Comparison of ENCODE assay signal across 17 cellular contexts in the genomic region with DNA sequence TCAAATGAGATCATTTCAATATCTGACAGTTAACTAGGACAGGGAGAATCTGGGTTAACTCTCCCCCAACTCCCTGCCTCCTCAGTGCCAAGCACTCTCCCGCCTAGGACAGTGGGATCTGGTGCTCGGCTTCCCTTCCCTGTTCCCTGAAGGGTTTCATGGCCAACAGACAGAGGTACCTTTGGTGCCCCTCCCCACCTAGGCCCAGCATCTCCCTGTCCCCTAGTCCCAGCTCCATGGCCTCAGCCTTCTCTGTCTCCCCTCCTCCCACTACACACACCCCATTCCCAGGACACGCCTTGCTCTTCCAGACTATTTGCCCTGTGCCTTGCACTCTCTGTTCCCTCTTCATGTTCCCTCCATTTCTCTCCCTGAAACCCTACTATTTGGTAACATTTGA.
DNase-seq lines count a peak whose midpoint lies in the region; ATAC-seq, FAIRE-seq and TF ChIP-seq lines count a peak whose summit lies in the region.
"Had no signal": no experiment of that assay in that cellular context is flagged by ENCODE, and none has a peak within 500 bp of the region (broad histone marks: within the 10 kb centered on the region; RNA-seq: fewer than 3 reads in every experiment).

No MANE protein-coding gene starts in this region.

- TF ChIP-seq CTCF in PC-3 (conservative IDR thresholded peaks at IDR 0.05; ENCODE audit: low read depth, low read length) (no peak), astrocyte (IDR thresholded peaks at IDR 0.05; ENCODE audit: insufficient read depth, low read depth, low read length) (no peak), neural progenitor cell (IDR thresholded peaks at IDR 0.05) (no peak), tibial artery (IDR thresholded peaks at IDR 0.05) (no peak), ovary (IDR thresholded peaks at IDR 0.05) (no peak), dorsolateral prefrontal cortex (IDR thresholded peaks at IDR 0.05 in 54 of 56, conservative IDR thresholded peaks at IDR 0.05 in 2 of 56; ENCODE audit: low read depth in 1 of 56, partially characterized antibody in 56 of 56) (no peak)

- H3K4me1 ChIP-seq in PC-3 (ENCODE audit: insufficient read depth, low read length): peaks cover 26% of the 10 kb centered on the region
- peaks cover 5% of the 10 kb centered on the region for H3K4me1 ChIP-seq in astrocyte (ENCODE audit: insufficient read depth, low read length)
- no peaks in the 10 kb centered on the region for H3K4me1 ChIP-seq in neural progenitor cell
- H3K4me1 ChIP-seq in tibial artery: peaks cover 0 to 11% (median 9%) of the 10 kb centered on the region in 4 donors
- H3K4me1 ChIP-seq in ovary (ENCODE audit: insufficient read depth): no peaks in the 10 kb centered on the region
- H3K4me1 ChIP-seq: breast epithelium had no signal

- H3K27ac Mint-ChIP-seq in activated T-cell treated with anti-CD3 and anti-CD28 coated beads, Interleukin-2, amount 50 U/mL, for 24 hours: peak overlapping the region; percentile 81
- H3K27ac Mint-ChIP-seq in astrocyte (ENCODE audit: unreplicated experiment): peak overlapping the region; percentile 53
- peak overlapping the region; percentile 9 for H3K27ac Mint-ChIP-seq in neural progenitor cell

- H4K20me1 ChIP-seq in PC-3 (ENCODE audit: low read length) (no peaks in the 10 kb centered on the region), astrocyte (ENCODE audit: insufficient read depth, low read length) (no peaks in the 10 kb centered on the region), neural progenitor cell (ENCODE audit: low read depth) (no peaks in the 10 kb centered on the region)

- no peaks in the 10 kb centered on the region for H3K27me3 Mint-ChIP-seq in activated T-cell treated with anti-CD3 and anti-CD28 coated beads, Interleukin-2, amount 50 U/mL, for 24 hours
- peaks cover 68% of the 10 kb centered on the region for H3K27me3 Mint-ChIP-seq in astrocyte (ENCODE audit: low read depth, unreplicated experiment)
- peaks cover 21% of the 10 kb centered on the region for H3K27me3 Mint-ChIP-seq in neural progenitor cell (ENCODE audit: insufficient read depth, low read depth)

- H3F3A ChIP-seq in PC-3 (ENCODE audit: low read length, unreplicated experiment) (no peaks in the 10 kb centered on the region), neural progenitor cell (ENCODE audit: low read depth) (no peaks in the 10 kb centered on the region)

- no peak for TF ChIP-seq POLR2A in ovary (IDR thresholded peaks at IDR 0.05)

- no peaks in the 10 kb centered on the region for H3K9me2 ChIP-seq in PC-3 (replicated peaks; ENCODE audit: low read length)

- WGBS in ovary, 3 donors: 93 to 97% (median 97%) methylated on average over 3 of the region's 3 CpGs

- H3K79me2 ChIP-seq in PC-3 (ENCODE audit: low read length) (no peaks in the 10 kb centered on the region), astrocyte (ENCODE audit: insufficient read depth, low read length) (no peaks in the 10 kb centered on the region), neural progenitor cell (ENCODE audit: low read depth) (no peaks in the 10 kb centered on the region)

- H3K9ac ChIP-seq in PC-3 (ENCODE audit: low read length) (peak overlapping the region; percentile 61), astrocyte (ENCODE audit: low read length) (no peak overlapping the region), neural progenitor cell (no peak overlapping the region)

- no peaks in the 10 kb centered on the region for H3K9me3 ChIP-seq in PC-3 (ENCODE audit: low read length)
- H3K9me3 ChIP-seq in astrocyte (ENCODE audit: insufficient read depth, low read depth, low read length): no peaks in the 10 kb centered on the region
- H3K9me3 ChIP-seq in neural progenitor cell (ENCODE audit: low read depth): no peaks in the 10 kb centered on the region
- no peaks in the 10 kb centered on the region for H3K9me3 ChIP-seq in tibial artery
- H3K9me3 ChIP-seq in ovary: no peaks in the 10 kb centered on the region
- H3K9me3 ChIP-seq: adrenal gland, breast epithelium had no signal

- no peaks in the 10 kb centered on the region for H3K9me3 Mint-ChIP-seq in activated T-cell treated with anti-CD3 and anti-CD28 coated beads, Interleukin-2, amount 50 U/mL, for 24 hours
- H3K9me3 Mint-ChIP-seq in astrocyte (ENCODE audit: unreplicated experiment) (peaks cover 5% of the 10 kb centered on the region), neural progenitor cell (peaks cover 9% of the 10 kb centered on the region)

- H3K4me2 ChIP-seq in PC-3 (ENCODE audit: low read length): peak overlapping the region; percentile 71
- no peak overlapping the region for H3K4me2 ChIP-seq in astrocyte (ENCODE audit: low read length)
- H3K4me2 ChIP-seq in neural progenitor cell: no peak overlapping the region

- no peak for FAIRE-seq in astrocyte (lab: Jason Lieb, UNC)

- intact Hi-C loops in PC-3 (cut with micrococcal nuclease) (loop anchor here (5.0 kb wide), 1 partner anchor 219 kb away; the partner anchor contains the start of gene POU2F1), tibial artery (cut with DNase I; ENCODE audit: low total_unique reads) (loop anchor here (5.0 to 10.0 kb wide), 2 partner anchors 94 to 174 kb away; no protein-coding TSS in a partner anchor), ovary (cut with DNase I) (loop anchor here (5.0 to 10.0 kb wide), 3 partner anchors 166 to 374 kb away; no protein-coding TSS in a partner anchor), dorsolateral prefrontal cortex (cut with DNase I) (loop anchor here (2.0 to 10.0 kb wide), 5 partner anchors 94 to 536 kb away; partner anchors contain the start of gene POU2F1 (in 1 of the 2))

- no peak overlapping the region for H3K4me3 Mint-ChIP-seq in activated T-cell treated with anti-CD3 and anti-CD28 coated beads, Interleukin-2, amount 50 U/mL, for 24 hours
- no peak overlapping the region for H3K4me3 Mint-ChIP-seq in astrocyte (ENCODE audit: unreplicated experiment)
- no peak overlapping the region for H3K4me3 Mint-ChIP-seq in neural progenitor cell

- H3K27me3 ChIP-seq in PC-3 (ENCODE audit: low read length) (no peaks in the 10 kb centered on the region), astrocyte (ENCODE audit: insufficient read depth, low read length) (peaks cover 8% of the 10 kb centered on the region), neural progenitor cell (peaks cover 32% of the 10 kb centered on the region), tibial artery (peaks cover 0 to 15% of the 10 kb centered on the region in 2 donors), ovary (no peaks in the 10 kb centered on the region), dorsolateral prefrontal cortex (peaks cover 0 to 2% (median 0%) of the 10 kb centered on the region in 45 donors)
- H3K27me3 ChIP-seq: adrenal gland had no signal

- POLR2A ChIA-PET in PC-3 (lab: Charles Lee; ENCODE audit: unreplicated experiment): interaction anchor here (0.6 kb wide), 2 partner anchors 174 to 221 kb away, joined by 4 to 10 read pairs; partner anchors contain the start of gene POU2F1

- H3K36me3 ChIP-seq in PC-3 (ENCODE audit: low read depth, low read length) (no peaks in the 10 kb centered on the region), astrocyte (ENCODE audit: insufficient read depth, low read length) (no peaks in the 10 kb centered on the region), neural progenitor cell (no peaks in the 10 kb centered on the region), tibial artery (no peaks in the 10 kb centered on the region), ovary (no peaks in the 10 kb centered on the region)
- H3K36me3 ChIP-seq: adrenal gland, breast epithelium had no signal

- H3K27ac ChIP-seq in PC-3 (ENCODE audit: low read length) (peak overlapping the region; percentile 73), astrocyte (ENCODE audit: low read depth, low read length) (no peak overlapping the region), neural progenitor cell (no peak overlapping the region), tibial artery (no peak overlapping the region), ovary (no peak overlapping the region), dorsolateral prefrontal cortex (no peak overlapping the region)
- H3K27ac ChIP-seq: adrenal gland, breast epithelium, C4-2B, epithelial cell of prostate had no signal

- H3K4me1 Mint-ChIP-seq in activated T-cell treated with anti-CD3 and anti-CD28 coated beads, Interleukin-2, amount 50 U/mL, for 24 hours (ENCODE audit: low read depth): peaks cover 86% of the 10 kb centered on the region
- H3K4me1 Mint-ChIP-seq in astrocyte (ENCODE audit: low read depth, unreplicated experiment): no peaks in the 10 kb centered on the region
- H3K4me1 Mint-ChIP-seq in neural progenitor cell: peaks cover 33% of the 10 kb centered on the region

- H3K4me3 ChIP-seq in PC-3 (ENCODE audit: low read length) (no peak overlapping the region), astrocyte (ENCODE audit: insufficient read depth, low read depth, low read length) (no peak overlapping the region), neural progenitor cell (no peak overlapping the region), tibial artery (no peak overlapping the region), ovary (no peak overlapping the region), dorsolateral prefrontal cortex (no peak overlapping the region)
- H3K4me3 ChIP-seq: adrenal gland, breast epithelium, K562 had no signal

- TF ChIP-seq EP300 in ovary (IDR thresholded peaks at IDR 0.05): no peak

- H2AFZ ChIP-seq in PC-3 (ENCODE audit: low read length): peak overlapping the region; percentile 52; the same call in 1 of the 2 replicates
- H2AFZ ChIP-seq in astrocyte (ENCODE audit: low read depth, low read length): no peak overlapping the region
- no peak overlapping the region for H2AFZ ChIP-seq in neural progenitor cell (replicated peaks)

- CTCF ChIA-PET in PC-3 (lab: Charles Lee): interaction anchor here (0.6 to 1.5 kb wide), 3 partner anchors 40 to 221 kb away, joined by 4 to 5 read pairs (median 4); partner anchors contain the start of gene POU2F1

- no peak for ATAC-seq in PC-3

- H3K36me3 Mint-ChIP-seq in activated T-cell treated with anti-CD3 and anti-CD28 coated beads, Interleukin-2, amount 50 U/mL, for 24 hours (ENCODE audit: low read depth): peaks cover 93% of the 10 kb centered on the region
- H3K36me3 Mint-ChIP-seq in astrocyte (ENCODE audit: low read depth, unreplicated experiment) (peaks cover 2% of the 10 kb centered on the region), neural progenitor cell (peaks cover 4% of the 10 kb centered on the region)

- DNase-seq in activated T-cell treated with anti-CD3 and anti-CD28 coated beads, Interleukin-2, amount 50 U/mL, for 24 hours: no peak
- DNase-seq in activated T-cell treated with anti-CD3 and anti-CD28 coated beads, Interleukin-2, amount 50 U/mL, for 48 hours: no peak
- DNase-seq in PC-3 (peak; percentile 21), astrocyte (ENCODE audit: low read depth) (no peak), neural progenitor cell (ENCODE audit: low spot score) (no peak), tibial artery (no peak), ovary (no peak), dorsolateral prefrontal cortex (no peak)
- DNase-seq: adrenal gland, dermis blood vessel endothelial cell, NCI-H146, NCI-H524 treated with DMSO at 0.1 percent for 48 hours, occipital lobe had no signal

- BruUV-seq in PC-3 (replicated peaks; lab: Mats Ljungman, UMichigan): no TSS peak

Comparison
In these comparisons a context has a peak if more than half of its experiments do, and no peak if none do; other contexts are left out.
1. H3K27ac Mint-ChIP-seq: peak in every context shown above with its lines; median percentile 81 in activated T-cell treated with anti-CD3 and anti-CD28 coated beads, Interleukin-2, amount 50 U/mL, for 24 hours; 53 in astrocyte; 9 in neural progenitor cell.